Comparison of ENCODE assay signal across 20 cellular contexts in genomic region chr2:53484521-53484920, GRCh38.
DNase-seq lines count a peak whose midpoint lies in the region; ATAC-seq and TF ChIP-seq lines count a peak whose summit lies in the region.
"Had no signal": no experiment of that assay in that cellular context is flagged by ENCODE, and none has a peak within 500 bp of the region (broad histone marks: within the 10 kb centered on the region; RNA-seq: fewer than 3 reads in every experiment).

No MANE protein-coding gene starts in this region.

- no peaks in the 10 kb centered on the region for H3K79me2 ChIP-seq in GM23338 (replicated peaks; ENCODE audit: insufficient read depth)
- H3K79me2 ChIP-seq in OCI-LY3 (ENCODE audit: low read length), result no peaks in the 10 kb centered on the region

- DNase-seq in GM23338 (ENCODE audit: low spot score) (no peak), left colon (no peak), testis (no peak), spleen (no peak), cortex of kidney (lab: John Stamatoyannopoulos, UW) (no peak)
- no peak for DNase-seq in stimulated activated naive CD4-positive, alpha-beta T cell (lab: John Stamatoyannopoulos, UW)
- DNase-seq: CD4-positive, alpha-beta T cell; CD8-positive, alpha-beta memory T cell; DMS 273 treated with DMSO at 0.1 percent for 48 hours; DMS79; EL; GDM1; GM23248 had no signal

- peaks cover 13% of the 10 kb centered on the region; the same call in 1 of the 2 replicates for H3K9me2 ChIP-seq in GM23338 (ENCODE audit: insufficient read depth)

- H3K4me2 ChIP-seq in GM23338 (no peak overlapping the region), OCI-LY3 (ENCODE audit: low read length) (peak overlapping the region; percentile 60)
- H3K4me2 ChIP-seq: BLaER1 had no signal

- H3K36me3 ChIP-seq in GM23338 (ENCODE audit: insufficient read depth), result no peaks in the 10 kb centered on the region
- no peaks in the 10 kb centered on the region for H3K36me3 ChIP-seq in OCI-LY3 (replicated peaks; ENCODE audit: low read depth, low read length)
- H3K36me3 ChIP-seq in testis (ENCODE audit: low read depth, missing control alignments), result no peaks in the 10 kb centered on the region
- H3K36me3 ChIP-seq in spleen, result no peaks in the 10 kb centered on the region
- H3K36me3 ChIP-seq: BLaER1, HAP-1 had no signal

- H3K27ac ChIP-seq in GM23338 (ENCODE audit: low read depth), result no peak overlapping the region
- H3K27ac ChIP-seq in OCI-LY3 (ENCODE audit: low read length), result no peak overlapping the region
- peak overlapping the region; percentile 65 to 73 for H3K27ac ChIP-seq in testis
- no peak overlapping the region for H3K27ac ChIP-seq in spleen
- H3K27ac ChIP-seq: 22Rv1, BLaER1, C4-2B, GM23248 had no signal

- no peaks in the 10 kb centered on the region for H3K27me3 Mint-ChIP-seq in GM23338 (ENCODE audit: insufficient read depth, low read depth, poor library complexity)
- H3K27me3 Mint-ChIP-seq: B cell had no signal

- H3K27me3 ChIP-seq in GM23338 (ENCODE audit: insufficient read depth), result no peaks in the 10 kb centered on the region
- no peaks in the 10 kb centered on the region for H3K27me3 ChIP-seq in OCI-LY3 (ENCODE audit: low read depth, low read length)
- H3K27me3 ChIP-seq in testis, result no peaks in the 10 kb centered on the region
- no peaks in the 10 kb centered on the region for H3K27me3 ChIP-seq in spleen (replicated peaks in 1 of 7)
- H3K27me3 ChIP-seq: BLaER1 had no signal

- peaks cover 3% of the 10 kb centered on the region; the same call in 1 of the 3 replicates for H3K36me3 Mint-ChIP-seq in GM23338 (ENCODE audit: low read depth)
- H3K36me3 Mint-ChIP-seq: CD8-positive, alpha-beta memory T cell had no signal

- H2AFZ ChIP-seq in GM23338 (peak overlapping the region; percentile 4; the same call in 1 of the 2 replicates), OCI-LY3 (ENCODE audit: low read depth, low read length) (no peak overlapping the region)
- H2AFZ ChIP-seq: GM23248 had no signal

- H3K4me3 ChIP-seq in GM23338 (no peak overlapping the region), OCI-LY3 (ENCODE audit: low read length) (peak overlapping the region; percentile 9; the same call in 1 of the 2 replicates), testis (no peak overlapping the region), spleen (no peak overlapping the region)
- H3K4me3 ChIP-seq: BLaER1, GM12878, GM23248, HAP-1 had no signal

- H3K4me1 ChIP-seq in GM23338 (ENCODE audit: insufficient read depth), result no peaks in the 10 kb centered on the region
- H3K4me1 ChIP-seq in OCI-LY3 (ENCODE audit: low read length), result peaks cover 28% of the 10 kb centered on the region
- H3K4me1 ChIP-seq in testis, result peaks cover 15% of the 10 kb centered on the region
- no peaks in the 10 kb centered on the region for H3K4me1 ChIP-seq in spleen
- H3K4me1 ChIP-seq: BLaER1, HAP-1 had no signal

- H3K4me3 Mint-ChIP-seq in GM23338, result no peak overlapping the region
- H3K4me3 Mint-ChIP-seq: B cell; CD4-positive, alpha-beta T cell; CD8-positive, alpha-beta memory T cell had no signal

- H3F3A ChIP-seq in GM23338 (replicated peaks; ENCODE audit: low read depth), result no peaks in the 10 kb centered on the region

- no peak overlapping the region for H3K27ac Mint-ChIP-seq in GM23338
- H3K27ac Mint-ChIP-seq: B cell; CD4-positive, alpha-beta T cell; CD8-positive, alpha-beta memory T cell had no signal

- ATAC-seq in GM23338, result no peak
- peak; percentile 77 for ATAC-seq in left colon
- ATAC-seq: GM12878 had no signal

- no peaks in the 10 kb centered on the region for H3K4me1 Mint-ChIP-seq in GM23338
- H3K4me1 Mint-ChIP-seq: B cell; CD8-positive, alpha-beta memory T cell had no signal

- intact Hi-C loops in left colon (cut with DNase I, micrococcal nuclease), result no loop called here
- intact Hi-C loops in testis (cut with DNase I; ENCODE audit: low total_unique reads), result no loop called here
- intact Hi-C loops in spleen (cut with DNase I; ENCODE audit: low total_unique reads), result no loop called here

- TF ChIP-seq POLR2A in testis (IDR thresholded peaks at IDR 0.05) (no peak), spleen (IDR thresholded peaks at IDR 0.05) (no peak)

- TF ChIP-seq CTCF in GM23338 (conservative IDR thresholded peaks at IDR 0.05; ENCODE audit: low read depth in 2 of 2) (no peak), OCI-LY3 (IDR thresholded peaks at IDR 0.05; ENCODE audit: low read depth, low read length) (no peak), testis (IDR thresholded peaks at IDR 0.05) (no peak), spleen (IDR thresholded peaks at IDR 0.05 in 8 of 11, conservative IDR thresholded peaks at IDR 0.05 in 3 of 11) (no peak)

- H3K9me3 ChIP-seq in OCI-LY3 (ENCODE audit: insufficient read depth, low read length) (no peaks in the 10 kb centered on the region), testis (no peaks in the 10 kb centered on the region), spleen (peaks cover 0 to 4% (median 0%) of the 10 kb centered on the region in 8 donors)
- H3K9me3 ChIP-seq: HAP-1 had no signal

- WGBS in testis, 2 donors, result 79 to 87% methylated on average over 4 of the region's 4 CpGs
- 79 to 91% (median 89%) methylated on average over 4 of the region's 4 CpGs for WGBS in spleen, 5 donors

- H4K20me1 ChIP-seq in GM23338 (replicated peaks; ENCODE audit: insufficient read depth), result no peaks in the 10 kb centered on the region
- H4K20me1 ChIP-seq in OCI-LY3 (ENCODE audit: insufficient read depth, low read length), result no peaks in the 10 kb centered on the region
- H4K20me1 ChIP-seq: BLaER1 had no signal

- H3K9ac ChIP-seq in OCI-LY3 (ENCODE audit: low read length), result no peak overlapping the region
- H3K9ac ChIP-seq: BLaER1, GM23248 had no signal

- H3K9me3 Mint-ChIP-seq in GM23338, result peaks cover 3% of the 10 kb centered on the region; the same call in 2 of the 3 replicates

TF ChIP-seq in GM23338, 12 proteins besides CTCF, POLR2A, EP300 and RAD21 (continues in another document):
- TF ChIP-seq REST (IDR thresholded peaks at IDR 0.05; ENCODE audit: unreplicated experiment) (no peak), STAT1 (IDR thresholded peaks at IDR 0.05; ENCODE audit: unreplicated experiment) (no peak), POLR2AphosphoS5 (IDR thresholded peaks at IDR 0.05; ENCODE audit: low read depth) (no peak), EZH2 (IDR thresholded peaks at IDR 0.05; ENCODE audit: low read depth, unreplicated experiment) (no peak), ETS1 (IDR thresholded peaks at IDR 0.05) (no peak), EZH2phosphoT487 (IDR thresholded peaks at IDR 0.05; ENCODE audit: unreplicated experiment) (no peak), ZNF331 (CRISPR knock-in tag; IDR thresholded peaks at IDR 0.05; ENCODE audit: low read depth) (no peak), CREB1 (CRISPR knock-in tag; IDR thresholded peaks at IDR 0.05; ENCODE audit: low read depth) (no peak), ZNF114 (CRISPR knock-in tag; IDR thresholded peaks at IDR 0.05) (no peak), JUNB (IDR thresholded peaks at IDR 0.05; ENCODE audit: unreplicated experiment) (no peak)

Comparison
In these comparisons a context has a peak if more than half of its experiments do, and no peak if none do; other contexts are left out.
1. H3K27ac ChIP-seq: peak in testis (2 of 2); none in GM23338 (single experiment), OCI-LY3 (single experiment) and spleen (0 of 8).